Comparison of ENCODE assay signal across 8 cellular contexts in genomic region chr12:11486623-11487444, GRCh38.
A peak's percentile ranks its signal among the peaks of the same experiment; 100 is the strongest.
DNase-seq lines count a peak whose midpoint lies in the region; ATAC-seq and TF ChIP-seq lines count a peak whose summit lies in the region.

No MANE protein-coding gene starts in this region.

- peaks cover 1% of the 10 kb centered on the region for H3K4me1 Mint-ChIP-seq in activated T-helper 2 cell treated with anti-CD3 and anti-CD28 coated beads, Interferon-gamma antibody, Interleukin-2, Interleukin-4, amounts not matched to agents 10 μg/mL and 5 μg/mL and 100 μg/mL, durations not matched to agents 14 hours and 24 hours and 36 hours (ENCODE audit: low read depth)

- no peak overlapping the region for H3K4me3 Mint-ChIP-seq in activated T-helper 2 cell treated with anti-CD3 and anti-CD28 coated beads, Interferon-gamma antibody, Interleukin-2, Interleukin-4, amounts not matched to agents 10 μg/mL and 5 μg/mL and 100 μg/mL, durations not matched to agents 14 hours and 24 hours and 36 hours (ENCODE audit: low read depth)

- H3K27me3 ChIP-seq in MM.1S (replicated peaks; ENCODE audit: insufficient read depth, low read length): no peaks in the 10 kb centered on the region
- no peaks in the 10 kb centered on the region for H3K27me3 ChIP-seq in RWPE2 (ENCODE audit: insufficient read depth, poor library complexity, severe bottlenecking)
- H3K27me3 ChIP-seq in thoracic aorta (replicated peaks; ENCODE audit: insufficient read depth): no peaks in the 10 kb centered on the region

- H3K9ac ChIP-seq in MM.1S (ENCODE audit: low read length): no peak overlapping the region

- no peaks in the 10 kb centered on the region for H4K20me1 ChIP-seq in MM.1S (ENCODE audit: insufficient read depth, low read length)

- H2AFZ ChIP-seq in MM.1S (ENCODE audit: low read length): peak overlapping the region; percentile 36

- H3K9me3 Mint-ChIP-seq in activated T-helper 2 cell treated with anti-CD3 and anti-CD28 coated beads, Interferon-gamma antibody, Interleukin-2, Interleukin-4, amounts not matched to agents 10 μg/mL and 5 μg/mL and 100 μg/mL, durations not matched to agents 14 hours and 24 hours and 36 hours: no peaks in the 10 kb centered on the region

- no peaks in the 10 kb centered on the region for H3K79me2 ChIP-seq in MM.1S (ENCODE audit: low read length)

- H3K9me2 ChIP-seq in MM.1S (replicated peaks; ENCODE audit: insufficient read depth, low read length): no peaks in the 10 kb centered on the region

- H3K27ac ChIP-seq in MM.1S (ENCODE audit: low read length) (no peak overlapping the region), RWPE2 (ENCODE audit: poor library complexity, severe bottlenecking) (no peak overlapping the region), thoracic aorta (no peak overlapping the region)

- ATAC-seq in GM21737 (IDR thresholded peaks at IDR 0.05; ENCODE audit: unreplicated experiment) (peak; percentile 64), RWPE2 (ENCODE audit: low read depth) (0 out of 3 replicates have a peak, but pooled peaks have one; percentile 31), omental fat pad (ENCODE audit: low FRiP score) (peak; percentile 81), thoracic aorta (ENCODE audit: insufficient number of reproducible peaks, low FRiP score, low read depth) (peak; percentile 17)

- peaks cover 9% of the 10 kb centered on the region; the same call in 1 of the 2 replicates for H3K4me1 ChIP-seq in MM.1S (ENCODE audit: low read length)
- H3K4me1 ChIP-seq in RWPE2 (ENCODE audit: insufficient read depth, poor library complexity, severe bottlenecking): no peaks in the 10 kb centered on the region
- peaks cover 0 to 11% of the 10 kb centered on the region in 2 donors for H3K4me1 ChIP-seq in thoracic aorta (ENCODE audit: control insufficient read depth in 1 of 2, low read depth in 2 of 2)

- peaks cover 8% of the 10 kb centered on the region for H3K27me3 Mint-ChIP-seq in activated T-helper 2 cell treated with anti-CD3 and anti-CD28 coated beads, Interferon-gamma antibody, Interleukin-2, Interleukin-4, amounts not matched to agents 10 μg/mL and 5 μg/mL and 100 μg/mL, durations not matched to agents 14 hours and 24 hours and 36 hours (ENCODE audit: low read depth)

- no peaks in the 10 kb centered on the region for H3K36me3 Mint-ChIP-seq in activated T-helper 2 cell treated with anti-CD3 and anti-CD28 coated beads, Interferon-gamma antibody, Interleukin-2, Interleukin-4, amounts not matched to agents 10 μg/mL and 5 μg/mL and 100 μg/mL, durations not matched to agents 14 hours and 24 hours and 36 hours (ENCODE audit: low read depth)

- peak overlapping the region; percentile 52; the same call in 1 of the 2 replicates for H3K4me2 ChIP-seq in MM.1S (ENCODE audit: low read depth, low read length)

- intact Hi-C loops in activated T-helper 2 cell treated with anti-CD3 and anti-CD28 coated beads, Interferon-gamma antibody, Interleukin-2, Interleukin-4, amounts not matched to agents 10 μg/mL and 5 μg/mL and 100 μg/mL, durations not matched to agents 14 hours and 24 hours and 36 hours (cut with micrococcal nuclease): loop anchor here (2.0 to 5.0 kb wide), 2 partner anchors 260 to 1334 kb away; no protein-coding TSS in a partner anchor

- peaks cover 5% of the 10 kb centered on the region; the same call in 1 of the 2 replicates for H3F3A ChIP-seq in MM.1S (ENCODE audit: insufficient read depth, low read length)

- no peaks in the 10 kb centered on the region for H3K36me3 ChIP-seq in MM.1S (replicated peaks; ENCODE audit: insufficient read depth, low read length)
- no peaks in the 10 kb centered on the region for H3K36me3 ChIP-seq in RWPE2 (ENCODE audit: low read depth)
- H3K36me3 ChIP-seq in thoracic aorta: no peaks in the 10 kb centered on the region

- DNase-seq in DMS53 treated with DMSO at 0.1 percent for 48 hours (lab: John Stamatoyannopoulos, UW; ENCODE audit: unreplicated experiment) (peak; percentile 97), MM.1S (peak; percentile 91), RWPE2 (ENCODE audit: low spot score) (no peak), foreskin fibroblast (peak; percentile 72 to 90), omental fat pad (ENCODE audit: low spot score) (peak; percentile 42), thoracic aorta (ENCODE audit: low spot score) (peak; percentile 53)
- DNase-seq in activated T-helper 2 cell treated with anti-CD3 and anti-CD28 coated beads, Interferon-gamma antibody, Interleukin-2, Interleukin-4, amounts not matched to agents 10 μg/mL and 5 μg/mL and 100 μg/mL, durations not matched to agents 14 hours and 24 hours and 36 hours (ENCODE audit: low spot score): peak; percentile 62

- H3K4me3 ChIP-seq in MM.1S (ENCODE audit: low read length) (no peak overlapping the region; the same call in 1 of the 2 replicates), RWPE2 (ENCODE audit: severe bottlenecking) (no peak overlapping the region), foreskin fibroblast (ENCODE audit: low read depth in 1 of 2, low read length in 2 of 2) (no peak overlapping the region), thoracic aorta (no peak overlapping the region)

- no peaks in the 10 kb centered on the region for H3K9me3 ChIP-seq in MM.1S (replicated peaks; ENCODE audit: insufficient read depth, low read length)
- no peaks in the 10 kb centered on the region for H3K9me3 ChIP-seq in RWPE2 (ENCODE audit: severe bottlenecking)
- H3K9me3 ChIP-seq in thoracic aorta: no peaks in the 10 kb centered on the region

- TF ChIP-seq CTCF in MM.1S (IDR thresholded peaks at IDR 0.05; ENCODE audit: low read length): peak; percentile 98
- peak; percentile 88 for TF ChIP-seq CTCF in RWPE2 (IDR thresholded peaks at IDR 0.05; ENCODE audit: poor library complexity, severe bottlenecking)
- TF ChIP-seq CTCF in foreskin fibroblast (IDR thresholded peaks at IDR 0.05; ENCODE audit: low read depth, low read length): peak; percentile 92
- TF ChIP-seq CTCF in omental fat pad (IDR thresholded peaks at IDR 0.05): peak in 2 of 3 donors; percentile 54 to 86
- peak; percentile 84 for TF ChIP-seq CTCF in thoracic aorta (IDR thresholded peaks at IDR 0.05)

- no peak overlapping the region for H3K27ac Mint-ChIP-seq in activated T-helper 2 cell treated with anti-CD3 and anti-CD28 coated beads, Interferon-gamma antibody, Interleukin-2, Interleukin-4, amounts not matched to agents 10 μg/mL and 5 μg/mL and 100 μg/mL, durations not matched to agents 14 hours and 24 hours and 36 hours

Comparison
In these comparisons a context has a peak if more than half of its experiments do, and no peak if none do; other contexts are left out.
1. ATAC-seq: peak in every context shown above with its lines; median percentile 81 in omental fat pad; 64 in GM21737; 31 in RWPE2; 17 in thoracic aorta.